In the genomic region with DNA sequence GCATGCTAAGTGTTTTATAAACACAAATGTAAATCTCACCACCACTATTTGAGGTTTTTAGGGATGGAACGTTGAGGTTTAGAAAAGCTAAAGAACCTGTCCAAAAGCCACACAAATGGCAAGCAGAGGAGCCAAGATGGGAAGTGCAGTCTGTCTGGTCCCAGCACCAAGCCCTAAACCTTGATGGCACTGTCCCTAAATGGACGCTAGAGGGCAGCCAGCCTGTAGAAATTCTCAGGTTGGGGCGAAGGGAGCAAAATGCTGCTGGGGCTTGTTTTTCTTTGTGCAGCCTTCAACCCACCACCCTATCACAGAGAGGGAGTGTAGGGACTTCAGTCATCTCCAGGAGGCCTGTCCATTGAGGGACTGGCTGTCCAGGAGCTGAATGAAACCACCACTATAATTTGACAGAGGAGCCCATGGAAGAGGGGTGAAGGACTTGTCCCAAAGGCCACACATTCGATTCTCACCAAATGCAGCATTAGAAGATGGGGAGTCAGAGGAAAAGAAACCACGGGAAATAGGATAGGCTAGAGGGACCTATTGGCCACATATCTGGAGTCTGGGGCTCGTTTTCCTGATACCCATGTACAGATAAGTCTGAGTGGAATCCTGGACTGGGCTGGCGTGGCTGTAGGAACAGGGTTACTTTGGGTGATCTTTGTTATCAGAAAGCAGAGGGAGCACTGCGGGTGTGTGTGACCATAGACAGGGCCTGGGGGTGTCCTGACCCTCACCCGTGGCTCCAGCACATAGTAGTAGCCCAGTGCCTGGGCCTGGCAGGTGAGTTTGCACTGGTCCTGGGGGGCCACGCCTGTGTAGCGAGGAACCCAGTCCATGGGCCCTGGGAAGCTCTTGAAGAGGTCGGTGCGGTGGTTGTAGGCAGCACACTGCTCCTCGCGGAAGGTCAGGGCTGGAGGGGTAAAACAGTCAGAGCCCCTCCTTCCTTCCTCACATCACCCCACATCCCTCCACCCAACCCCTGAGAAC, we compare ENCODE assay signal across 8 cellular contexts. TPM values are rescaled to one million over a fixed set of nuclear protein-coding genes. Genes with fewer than 3 reads are reported as not detected.
DNase-seq lines count a peak whose midpoint lies in the region; ATAC-seq and TF ChIP-seq lines count a peak whose summit lies in the region.

No MANE protein-coding gene starts in this region.

- no peak overlapping the region for H3K4me3 Mint-ChIP-seq in activated naive CD8-positive, alpha-beta T cell treated with anti-CD3 and anti-CD28 coated beads, Interleukin-2, amount 50 U/mL, for 24 hours

- H3K4me3 ChIP-seq in H7 (ENCODE audit: insufficient read depth, low read depth, low read length) (no peak overlapping the region), retinal pigment epithelial cell (ENCODE audit: low read length) (no peak overlapping the region)

- H3K27me3 Mint-ChIP-seq in activated naive CD8-positive, alpha-beta T cell treated with anti-CD3 and anti-CD28 coated beads, Interleukin-2, amount 50 U/mL, for 24 hours, result no peaks in the 10 kb centered on the region

- intact Hi-C loops in left cardiac atrium (cut with DNase I), result loop anchor here (10.0 kb wide), 2 partner anchors 182 to 192 kb away; no protein-coding TSS in a partner anchor

- peaks cover 34% of the 10 kb centered on the region for H3K4me1 Mint-ChIP-seq in activated naive CD8-positive, alpha-beta T cell treated with anti-CD3 and anti-CD28 coated beads, Interleukin-2, amount 50 U/mL, for 24 hours

- H3K27ac Mint-ChIP-seq in activated naive CD8-positive, alpha-beta T cell treated with anti-CD3 and anti-CD28 coated beads, Interleukin-2, amount 50 U/mL, for 24 hours, result peak overlapping the region; percentile 24

- no peaks in the 10 kb centered on the region for H3K36me3 Mint-ChIP-seq in activated naive CD8-positive, alpha-beta T cell treated with anti-CD3 and anti-CD28 coated beads, Interleukin-2, amount 50 U/mL, for 24 hours (ENCODE audit: low read depth)

- no peaks in the 10 kb centered on the region for H3K27me3 ChIP-seq in H7 (ENCODE audit: control insufficient read depth, insufficient read depth, low read length)

- DNase-seq in DMS 273 (lab: John Stamatoyannopoulos, UW; ENCODE audit: unreplicated experiment) (peak; percentile 90), H7 (peak; percentile 90), NCI-H1417 treated with DMSO at 0.1 percent for 48 hours (lab: John Stamatoyannopoulos, UW) (peak; percentile 12), T follicular helper cell (ENCODE audit: low read depth) (peak; percentile 49), left cardiac atrium (peak; percentile 67), retinal pigment epithelial cell (ENCODE audit: low read depth) (no peak)
- DNase-seq in activated naive CD8-positive, alpha-beta T cell treated with anti-CD3 and anti-CD28 coated beads, Interleukin-2, amount 50 U/mL, for 24 hours, result peak; percentile 62

- no peaks in the 10 kb centered on the region for H3K9me3 Mint-ChIP-seq in activated naive CD8-positive, alpha-beta T cell treated with anti-CD3 and anti-CD28 coated beads, Interleukin-2, amount 50 U/mL, for 24 hours

- peak; percentile 96 for TF ChIP-seq CTCF in retinal pigment epithelial cell (conservative IDR thresholded peaks at IDR 0.05; ENCODE audit: low read depth, low read length)

- peaks cover 21% of the 10 kb centered on the region for H3K36me3 ChIP-seq in H7 (replicated peaks; ENCODE audit: control insufficient read depth, insufficient read depth, low read length)

- ATAC-seq in activated naive CD8-positive, alpha-beta T cell treated with anti-CD3 and anti-CD28 coated beads, Interleukin-2, amount 50 U/mL, for 24 hours, result peak; percentile 87
- ATAC-seq in left cardiac atrium (peak; percentile 44 to 53), HG03571 (IDR thresholded peaks at IDR 0.05; ENCODE audit: unreplicated experiment) (no peak)

RNA-seq across cellular contexts. Expression of a gene that starts 6.1 kb away (rescaled TPM):
- 9.0 and 11.7 TPM in 2 replicates for total RNA-seq in H7 (2014; rRNA removed; shearing (Covaris generic))
- 100 to 1,000 TPM in 1 of 2 donors, 10 to 100 TPM in 1; 16.5 to 117 TPM for total RNA-seq in left cardiac atrium

RNA-seq across cellular contexts. Expression of a gene that starts 9.4 kb away (rescaled TPM):
- 278 and 312 TPM in 2 replicates for total RNA-seq in H7 (2014; rRNA removed; shearing (Covaris generic))
- total RNA-seq in left cardiac atrium, result 100 to 1,000 TPM; 169 to 198 TPM

RNA-seq across cellular contexts. Expression of a gene that starts 15.5 kb away (rescaled TPM):
- 105 and 106 TPM in 2 replicates for total RNA-seq in H7 (2014; rRNA removed; shearing (Covaris generic))
- 10 to 100 TPM; 19.7 to 25.2 TPM for total RNA-seq in left cardiac atrium

RNA-seq across cellular contexts. Expression of a gene that starts 22.3 kb away (rescaled TPM):
- total RNA-seq in H7 (2014; rRNA removed; shearing (Covaris generic)), result 0.35 TPM in 1 of 2 replicates, not detected in the other
- 10 to 100 TPM; 35.9 to 92.7 TPM for total RNA-seq in left cardiac atrium

RNA-seq across cellular contexts. Expression of a gene that starts 26.5 kb away (rescaled TPM):
- 57.3 and 64.7 TPM in 2 replicates for total RNA-seq in H7 (2014; rRNA removed; shearing (Covaris generic))
- total RNA-seq in left cardiac atrium, result 10 to 100 TPM; 12.7 to 16.3 TPM
